22 cellular contexts compared by ENCODE assay signal in genomic region chr4:108840426-108840975, GRCh38.
DNase-seq lines count a peak whose midpoint lies in the region; ATAC-seq lines count a peak whose summit lies in the region.
"Had no signal": no experiment of that assay in that cellular context is flagged by ENCODE, and none has a peak within 500 bp of the region (broad histone marks: within the 10 kb centered on the region; RNA-seq: fewer than 3 reads in every experiment).

No MANE protein-coding gene starts in this region.

- DNase-seq in activated CD4-positive, alpha-beta T cell treated with anti-CD3 and anti-CD28 coated beads, Interleukin-2, amount 10 ng/mL, durations not matched to agents 24 days and 14 days = peak; percentile 62
- DNase-seq in activated CD4-positive, alpha-beta T cell treated with anti-CD3 and anti-CD28 coated beads for 4 hours = no peak
- peak; percentile 38 for DNase-seq in activated naive CD4-positive, alpha-beta T cell treated with anti-CD3 and anti-CD28 coated beads, Interleukin-2, amount 10 ng/mL, durations not matched to agents 7 days and 5 days
- DNase-seq in activated naive CD4-positive, alpha-beta T cell (lab: John Stamatoyannopoulos, UW) = no peak
- DNase-seq in epithelial cell of prostate (ENCODE audit: low read depth, low spot score) (peak; percentile 6), aorta (no peak), substantia nigra (lab: John Stamatoyannopoulos, UW) (no peak)
- DNase-seq: 8988T; Caco-2; CD4-positive, alpha-beta memory T cell; DMS 273 treated with DMSO at 0.1 percent for 48 hours; DMS79 treated with DMSO at 0.1 percent for 48 hours; Karpas-422; NCI-H1417; NCI-H1694 treated with DMSO at 0.1 percent for 48 hours; NCI-H2081 treated with DMSO at 0.1 percent for 48 hours; NCI-H2171 treated with DMSO at 0.1 percent for 48 hours; NCI-H446 treated with DMSO at 0.1 percent for 48 hours; NCI-H526 treated with DMSO at 0.1 percent for 48 hours; Right ventricle myocardium superior had no signal

- H3K4me3 ChIP-seq in aorta (ENCODE audit: low read length in 2 of 2) = no peak overlapping the region
- H3K4me3 ChIP-seq: BLaER1 treated with 17β-estradiol and CSF1 and Interleukin-3, amounts not matched to agents 10 nM and 100 nM; GM12878 had no signal

- no peaks in the 10 kb centered on the region for H3K27me3 ChIP-seq in aorta (ENCODE audit: control insufficient read depth in 1 of 2, insufficient read depth in 2 of 2, low read length in 1 of 2)
- H3K27me3 ChIP-seq: BLaER1 treated with 17β-estradiol and CSF1 and Interleukin-3, amounts not matched to agents 10 nM and 100 nM had no signal

- no peaks in the 10 kb centered on the region for H3K36me3 Mint-ChIP-seq in activated CD4-positive, alpha-beta T cell treated with anti-CD3 and anti-CD28 coated beads, Interleukin-2, amount 10 ng/mL, durations not matched to agents 24 days and 14 days (ENCODE audit: low read depth)
- H3K36me3 Mint-ChIP-seq in activated naive CD4-positive, alpha-beta T cell treated with anti-CD3 and anti-CD28 coated beads, Interleukin-2, amount 10 ng/mL, durations not matched to agents 7 days and 5 days = peaks cover 3% of the 10 kb centered on the region
- H3K36me3 Mint-ChIP-seq: CD4-positive, alpha-beta memory T cell had no signal

- CTCF ChIA-PET in activated naive CD4-positive, alpha-beta T cell treated with anti-CD3 and anti-CD28 coated beads, Interleukin-2, amount 10 ng/mL, durations not matched to agents 7 days and 5 days (lab: Charles Lee) = interaction anchor here (1.1 kb wide), 1 partner anchor 459 kb away, joined by 4 read pairs; no protein-coding TSS in a partner anchor

- H3K9me3 ChIP-seq in aorta (ENCODE audit: control insufficient read depth, low read length) = no peaks in the 10 kb centered on the region
- H3K9me3 ChIP-seq: BLaER1 treated with 17β-estradiol and CSF1 and Interleukin-3, amounts not matched to agents 10 nM and 100 nM; Caco-2 had no signal

- no peak overlapping the region for H3K27ac Mint-ChIP-seq in activated CD4-positive, alpha-beta T cell treated with anti-CD3 and anti-CD28 coated beads, Interleukin-2, amount 10 ng/mL, durations not matched to agents 24 days and 14 days
- H3K27ac Mint-ChIP-seq in activated naive CD4-positive, alpha-beta T cell treated with anti-CD3 and anti-CD28 coated beads, Interleukin-2, amount 10 ng/mL, durations not matched to agents 7 days and 5 days = peak overlapping the region; percentile 15
- H3K27ac Mint-ChIP-seq: CD4-positive, alpha-beta memory T cell had no signal

- no peaks in the 10 kb centered on the region for H3K4me1 ChIP-seq in aorta (ENCODE audit: control insufficient read depth in 1 of 2, insufficient read depth in 2 of 2, low read length in 2 of 2)
- H3K4me1 ChIP-seq: Caco-2 had no signal

- peaks cover 3% of the 10 kb centered on the region for H3K4me1 Mint-ChIP-seq in activated CD4-positive, alpha-beta T cell treated with anti-CD3 and anti-CD28 coated beads, Interleukin-2, amount 10 ng/mL, durations not matched to agents 24 days and 14 days
- H3K4me1 Mint-ChIP-seq in activated naive CD4-positive, alpha-beta T cell treated with anti-CD3 and anti-CD28 coated beads, Interleukin-2, amount 10 ng/mL, durations not matched to agents 7 days and 5 days = peaks cover 32% of the 10 kb centered on the region

- ATAC-seq in aorta (ENCODE audit: low FRiP score) = peak; percentile 38
- ATAC-seq: GM12878 had no signal

- no peak overlapping the region for H3K4me3 Mint-ChIP-seq in activated CD4-positive, alpha-beta T cell treated with anti-CD3 and anti-CD28 coated beads, Interleukin-2, amount 10 ng/mL, durations not matched to agents 24 days and 14 days
- H3K4me3 Mint-ChIP-seq in activated naive CD4-positive, alpha-beta T cell treated with anti-CD3 and anti-CD28 coated beads, Interleukin-2, amount 10 ng/mL, durations not matched to agents 7 days and 5 days = no peak overlapping the region
- H3K4me3 Mint-ChIP-seq: CD4-positive, alpha-beta memory T cell had no signal

- H3K36me3 ChIP-seq in aorta (ENCODE audit: control insufficient read depth in 1 of 2, insufficient read depth in 2 of 2, low read length in 1 of 2) = no peaks in the 10 kb centered on the region
- H3K36me3 ChIP-seq: BLaER1 treated with 17β-estradiol and CSF1 and Interleukin-3, amounts not matched to agents 10 nM and 100 nM had no signal

- peaks cover 3% of the 10 kb centered on the region for H3K9me3 Mint-ChIP-seq in activated CD4-positive, alpha-beta T cell treated with anti-CD3 and anti-CD28 coated beads, Interleukin-2, amount 10 ng/mL, durations not matched to agents 24 days and 14 days
- no peaks in the 10 kb centered on the region for H3K9me3 Mint-ChIP-seq in activated naive CD4-positive, alpha-beta T cell treated with anti-CD3 and anti-CD28 coated beads, Interleukin-2, amount 10 ng/mL, durations not matched to agents 7 days and 5 days
- H3K9me3 Mint-ChIP-seq: CD4-positive, alpha-beta memory T cell had no signal

- peak overlapping the region; percentile 41 for H3K27ac ChIP-seq in epithelial cell of prostate
- no peak overlapping the region for H3K27ac ChIP-seq in aorta (ENCODE audit: low read depth in 1 of 2, low read length in 2 of 2)
- no peak overlapping the region for H3K27ac ChIP-seq in substantia nigra (ENCODE audit: low read depth, low read length, poor library complexity, severe bottlenecking)
- H3K27ac ChIP-seq: BLaER1 treated with 17β-estradiol and CSF1 and Interleukin-3, amounts not matched to agents 10 nM and 100 nM had no signal

- H3K27me3 Mint-ChIP-seq in activated CD4-positive, alpha-beta T cell treated with anti-CD3 and anti-CD28 coated beads, Interleukin-2, amount 10 ng/mL, durations not matched to agents 24 days and 14 days = peaks cover 7% of the 10 kb centered on the region
- peaks cover 11% of the 10 kb centered on the region for H3K27me3 Mint-ChIP-seq in activated naive CD4-positive, alpha-beta T cell treated with anti-CD3 and anti-CD28 coated beads, Interleukin-2, amount 10 ng/mL, durations not matched to agents 7 days and 5 days

- intact Hi-C loops in activated CD4-positive, alpha-beta T cell treated with anti-CD3 and anti-CD28 coated beads, Interleukin-2, amount 10 ng/mL, durations not matched to agents 24 days and 14 days (cut with micrococcal nuclease) = no loop called here
- intact Hi-C loops in aorta (cut with DNase I) = no loop called here

Comparison
In these comparisons a context has a peak if more than half of its experiments do, and no peak if none do; other contexts are left out.
1. DNase-seq: peak in activated CD4-positive, alpha-beta T cell treated with anti-CD3 and anti-CD28 coated beads, Interleukin-2, amount 10 ng/mL, durations not matched to agents 24 days and 14 days (single experiment), activated naive CD4-positive, alpha-beta T cell treated with anti-CD3 and anti-CD28 coated beads, Interleukin-2, amount 10 ng/mL, durations not matched to agents 7 days and 5 days (single experiment) and epithelial cell of prostate (single experiment); none in activated CD4-positive, alpha-beta T cell treated with anti-CD3 and anti-CD28 coated beads for 4 hours (0 of 2), activated naive CD4-positive, alpha-beta T cell (0 of 4), aorta (0 of 2) and substantia nigra (0 of 49).